1 cellular context compared by ENCODE assay signal in the genomic region with DNA sequence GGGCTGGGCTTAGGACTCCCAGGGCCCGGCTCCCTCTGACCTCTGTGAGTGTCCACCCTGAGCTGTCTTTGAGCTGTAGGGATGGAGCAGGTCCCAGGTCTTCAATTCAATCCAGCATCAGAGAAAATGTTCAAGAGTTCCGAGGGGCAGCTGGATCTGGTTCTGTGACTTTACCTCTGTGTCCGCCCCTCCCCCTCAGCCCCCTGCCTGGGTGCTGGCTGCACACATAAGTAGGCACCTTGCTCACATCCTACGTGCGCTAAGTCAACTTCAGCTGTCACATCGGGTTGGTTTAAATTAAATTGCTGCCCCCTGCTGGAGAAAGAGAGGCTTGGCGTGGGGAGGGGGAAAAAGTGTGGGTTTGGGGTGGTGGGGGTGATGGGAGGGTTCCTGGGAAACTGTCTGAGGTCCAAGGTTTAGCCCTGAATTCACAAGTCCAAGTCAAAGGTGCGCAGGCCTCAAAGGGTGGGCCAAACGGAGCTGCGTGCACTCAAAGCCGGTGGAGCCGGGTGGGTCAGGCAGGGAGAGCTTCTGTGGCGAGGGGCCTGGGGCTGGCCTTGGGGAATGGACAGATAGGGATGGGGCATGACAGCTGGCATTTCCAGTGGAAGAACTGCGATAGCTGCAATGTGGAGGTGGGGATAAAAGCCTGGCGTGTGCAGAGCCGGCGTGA.
TF ChIP-seq lines count a peak whose summit lies in the region.

No MANE protein-coding gene starts in this region.

TF ChIP-seq in K562, 482 proteins besides CTCF, POLR2A, EP300 and RAD21:
- TF ChIP-seq, protein P1, sequence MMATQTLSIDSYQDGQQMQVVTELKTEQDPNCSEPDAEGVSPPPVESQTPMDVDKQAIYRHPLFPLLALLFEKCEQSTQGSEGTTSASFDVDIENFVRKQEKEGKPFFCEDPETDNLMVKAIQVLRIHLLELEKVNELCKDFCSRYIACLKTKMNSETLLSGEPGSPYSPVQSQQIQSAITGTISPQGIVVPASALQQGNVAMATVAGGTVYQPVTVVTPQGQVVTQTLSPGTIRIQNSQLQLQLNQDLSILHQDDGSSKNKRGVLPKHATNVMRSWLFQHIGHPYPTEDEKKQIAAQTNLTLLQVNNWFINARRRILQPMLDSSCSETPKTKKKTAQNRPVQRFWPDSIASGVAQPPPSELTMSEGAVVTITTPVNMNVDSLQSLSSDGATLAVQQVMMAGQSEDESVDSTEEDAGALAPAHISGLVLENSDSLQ (IDR thresholded peaks at IDR 0.05) = peak; percentile 18; the same call in 1 of the 2 replicates
- peak; percentile 31; the same call in 1 of the 2 replicates for TF ChIP-seq SMC3 (conservative IDR thresholded peaks at IDR 0.05; ENCODE audit: insufficient read depth, low read depth, low read length)
- TF ChIP-seq, protein P2, sequence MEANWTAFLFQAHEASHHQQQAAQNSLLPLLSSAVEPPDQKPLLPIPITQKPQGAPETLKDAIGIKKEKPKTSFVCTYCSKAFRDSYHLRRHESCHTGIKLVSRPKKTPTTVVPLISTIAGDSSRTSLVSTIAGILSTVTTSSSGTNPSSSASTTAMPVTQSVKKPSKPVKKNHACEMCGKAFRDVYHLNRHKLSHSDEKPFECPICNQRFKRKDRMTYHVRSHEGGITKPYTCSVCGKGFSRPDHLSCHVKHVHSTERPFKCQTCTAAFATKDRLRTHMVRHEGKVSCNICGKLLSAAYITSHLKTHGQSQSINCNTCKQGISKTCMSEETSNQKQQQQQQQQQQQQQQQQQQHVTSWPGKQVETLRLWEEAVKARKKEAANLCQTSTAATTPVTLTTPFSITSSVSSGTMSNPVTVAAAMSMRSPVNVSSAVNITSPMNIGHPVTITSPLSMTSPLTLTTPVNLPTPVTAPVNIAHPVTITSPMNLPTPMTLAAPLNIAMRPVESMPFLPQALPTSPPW (CRISPR knock-in tag; IDR thresholded peaks at IDR 0.05) = 0 out of 2 replicates have a peak, but pooled peaks have one; percentile 21
- TF ChIP-seq ZBED1 (IDR thresholded peaks at IDR 0.05) = no peak
- TF ChIP-seq, protein P3, sequence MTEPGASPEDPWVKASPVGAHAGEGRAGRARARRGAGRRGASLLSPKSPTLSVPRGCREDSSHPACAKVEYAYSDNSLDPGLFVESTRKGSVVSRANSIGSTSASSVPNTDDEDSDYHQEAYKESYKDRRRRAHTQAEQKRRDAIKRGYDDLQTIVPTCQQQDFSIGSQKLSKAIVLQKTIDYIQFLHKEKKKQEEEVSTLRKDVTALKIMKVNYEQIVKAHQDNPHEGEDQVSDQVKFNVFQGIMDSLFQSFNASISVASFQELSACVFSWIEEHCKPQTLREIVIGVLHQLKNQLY (CRISPR knock-in tag; conservative IDR thresholded peaks at IDR 0.05) = no peak
